Comparison of ENCODE assay signal across 1 cellular context in the genomic region with DNA sequence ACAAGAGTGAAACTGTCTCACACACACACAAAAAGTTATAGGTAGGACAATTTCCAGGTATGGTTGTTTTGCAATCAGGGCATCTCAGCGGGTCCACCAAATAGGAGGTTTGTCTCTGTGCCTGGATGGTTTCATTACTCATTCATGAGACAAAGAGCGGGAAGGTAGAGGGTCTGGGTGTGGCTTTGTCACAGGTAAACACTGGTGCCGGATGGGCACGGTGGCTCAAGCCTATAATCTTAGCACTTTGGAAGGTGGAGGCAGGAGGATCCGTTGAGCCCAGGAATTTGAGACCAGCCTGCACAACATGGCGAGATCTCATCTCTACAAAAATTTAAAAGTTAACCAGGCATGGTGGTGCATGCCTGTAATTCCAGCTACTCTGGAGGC.
TF ChIP-seq lines count a peak whose summit lies in the region.

No MANE protein-coding gene starts in this region.

TF ChIP-seq in WTC11, 78 proteins besides CTCF, POLR2A, EP300 and RAD21 (continued from another document):
- TF ChIP-seq, protein P1, sequence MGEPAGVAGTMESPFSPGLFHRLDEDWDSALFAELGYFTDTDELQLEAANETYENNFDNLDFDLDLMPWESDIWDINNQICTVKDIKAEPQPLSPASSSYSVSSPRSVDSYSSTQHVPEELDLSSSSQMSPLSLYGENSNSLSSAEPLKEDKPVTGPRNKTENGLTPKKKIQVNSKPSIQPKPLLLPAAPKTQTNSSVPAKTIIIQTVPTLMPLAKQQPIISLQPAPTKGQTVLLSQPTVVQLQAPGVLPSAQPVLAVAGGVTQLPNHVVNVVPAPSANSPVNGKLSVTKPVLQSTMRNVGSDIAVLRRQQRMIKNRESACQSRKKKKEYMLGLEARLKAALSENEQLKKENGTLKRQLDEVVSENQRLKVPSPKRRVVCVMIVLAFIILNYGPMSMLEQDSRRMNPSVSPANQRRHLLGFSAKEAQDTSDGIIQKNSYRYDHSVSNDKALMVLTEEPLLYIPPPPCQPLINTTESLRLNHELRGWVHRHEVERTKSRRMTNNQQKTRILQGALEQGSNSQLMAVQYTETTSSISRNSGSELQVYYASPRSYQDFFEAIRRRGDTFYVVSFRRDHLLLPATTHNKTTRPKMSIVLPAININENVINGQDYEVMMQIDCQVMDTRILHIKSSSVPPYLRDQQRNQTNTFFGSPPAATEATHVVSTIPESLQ (CRISPR knock-in tag; IDR thresholded peaks at IDR 0.05), result no peak
- TF ChIP-seq ATF1 (CRISPR knock-in tag; IDR thresholded peaks at IDR 0.05), result no peak
- TF ChIP-seq NFYB (CRISPR knock-in tag; conservative IDR thresholded peaks at IDR 0.05; ENCODE audit: low read depth), result no peak
- TF ChIP-seq, protein P2, sequence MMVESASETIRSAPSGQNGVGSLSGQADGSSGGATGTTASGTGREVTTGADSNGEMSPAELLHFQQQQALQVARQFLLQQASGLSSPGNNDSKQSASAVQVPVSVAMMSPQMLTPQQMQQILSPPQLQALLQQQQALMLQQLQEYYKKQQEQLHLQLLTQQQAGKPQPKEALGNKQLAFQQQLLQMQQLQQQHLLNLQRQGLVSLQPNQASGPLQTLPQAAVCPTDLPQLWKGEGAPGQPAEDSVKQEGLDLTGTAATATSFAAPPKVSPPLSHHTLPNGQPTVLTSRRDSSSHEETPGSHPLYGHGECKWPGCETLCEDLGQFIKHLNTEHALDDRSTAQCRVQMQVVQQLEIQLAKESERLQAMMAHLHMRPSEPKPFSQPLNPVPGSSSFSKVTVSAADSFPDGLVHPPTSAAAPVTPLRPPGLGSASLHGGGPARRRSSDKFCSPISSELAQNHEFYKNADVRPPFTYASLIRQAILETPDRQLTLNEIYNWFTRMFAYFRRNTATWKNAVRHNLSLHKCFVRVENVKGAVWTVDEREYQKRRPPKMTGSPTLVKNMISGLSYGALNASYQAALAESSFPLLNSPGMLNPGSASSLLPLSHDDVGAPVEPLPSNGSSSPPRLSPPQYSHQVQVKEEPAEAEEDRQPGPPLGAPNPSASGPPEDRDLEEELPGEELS (CRISPR knock-in tag; IDR thresholded peaks at IDR 0.05), result no peak
- TF ChIP-seq ZNF219 (CRISPR knock-in tag; IDR thresholded peaks at IDR 0.05; ENCODE audit: borderline replicate concordance), result no peak
- no peak for TF ChIP-seq RELA (CRISPR knock-in tag; IDR thresholded peaks at IDR 0.05; ENCODE audit: borderline replicate concordance)
- no peak for TF ChIP-seq FOXJ3 (CRISPR knock-in tag; IDR thresholded peaks at IDR 0.05; ENCODE audit: borderline replicate concordance)
- TF ChIP-seq SP1 (CRISPR knock-in tag; conservative IDR thresholded peaks at IDR 0.05), result no peak
